In the genomic region with DNA sequence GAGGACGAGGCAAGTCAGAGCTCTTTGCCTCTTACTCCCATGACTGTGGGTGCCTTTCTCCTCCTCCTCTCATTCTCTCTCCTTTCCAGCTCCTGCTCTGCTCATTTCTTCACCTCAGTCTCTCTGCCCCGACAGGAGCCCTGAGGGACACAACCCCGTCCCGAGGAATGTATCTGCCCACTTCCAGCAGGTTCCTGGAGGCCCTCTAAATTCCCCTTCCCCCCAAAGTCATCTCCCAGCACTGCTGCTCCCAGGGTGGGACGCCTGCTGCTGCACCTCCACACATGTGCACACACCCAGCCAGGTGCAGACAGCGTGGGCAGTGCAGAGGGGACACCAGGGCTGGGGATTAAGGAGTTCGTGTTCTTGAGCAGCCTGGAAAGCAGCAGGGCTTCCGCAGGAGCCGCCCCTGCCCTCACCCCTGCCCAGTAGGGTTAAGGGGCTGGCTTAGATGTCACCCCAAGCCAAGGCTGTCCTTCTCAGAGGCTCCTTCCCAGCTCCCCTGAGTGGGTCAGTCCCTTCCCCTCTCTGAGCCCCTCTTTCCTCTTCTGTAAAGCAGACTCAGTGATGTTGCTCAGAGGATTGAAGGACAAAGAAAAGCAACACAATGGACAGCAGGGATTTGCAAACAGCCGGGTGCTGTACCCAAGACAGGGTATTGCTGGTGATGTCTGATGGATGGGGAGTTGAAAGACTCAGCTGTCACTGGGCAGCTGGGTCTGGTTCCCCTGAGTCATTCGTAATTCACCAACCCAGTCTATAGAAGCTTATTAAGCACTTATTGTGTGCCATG, we compare ENCODE assay signal across 32 cellular contexts.
A peak's percentile ranks its signal among the peaks of the same experiment; 100 is the strongest.
DNase-seq lines count a peak whose midpoint lies in the region; ATAC-seq and TF ChIP-seq lines count a peak whose summit lies in the region.
"Had no signal": no experiment of that assay in that cellular context is flagged by ENCODE, and none has a peak within 500 bp of the region (broad histone marks: within the 10 kb centered on the region; RNA-seq: fewer than 3 reads in every experiment).

No MANE protein-coding gene starts in this region.

- H3K27ac ChIP-seq in foreskin keratinocyte, result no peak overlapping the region
- H3K27ac ChIP-seq: 22Rv1, ascending aorta, esophagus squamous epithelium, HL-60, upper lobe of left lung had no signal

- peaks cover 8% of the 10 kb centered on the region for H3K4me1 Mint-ChIP-seq in stimulated activated effector memory CD8-positive, alpha-beta T cell treated with anti-CD3 and anti-CD28 coated beads, Interleukin-12 subunit alpha, Interleukin-12 subunit beta, amount 100 ng/mL, for 72 hours

- ATAC-seq in stimulated activated effector memory CD8-positive, alpha-beta T cell treated with anti-CD3 and anti-CD28 coated beads, Interleukin-12 subunit alpha, Interleukin-12 subunit beta, amount 100 ng/mL, for 72 hours, result no peak
- no peak for ATAC-seq in foreskin keratinocyte
- ATAC-seq: activated CD8-positive, alpha-beta T cell treated with anti-CD3 and anti-CD28 coated beads for 36 hours; naive thymus-derived CD8-positive, alpha-beta T cell; stimulated activated naive B cell treated with anti-CD40 and anti-IgM and Interleukin-4, amounts not matched to agents 10 μg/mL and 1 μg/mL and 100 μg/mL, for 72 hours had no signal

- peaks cover 6% of the 10 kb centered on the region for H3K27me3 ChIP-seq in foreskin keratinocyte
- H3K27me3 ChIP-seq: ascending aorta, MG63, upper lobe of left lung had no signal

- peak; percentile 25 for DNase-seq in NCI-H82 (lab: John Stamatoyannopoulos, UW)
- no peak for DNase-seq in NCI-H82 treated with DMSO at 0.1 percent for 48 hours (lab: John Stamatoyannopoulos, UW; ENCODE audit: unreplicated experiment)
- peak; percentile 73 for DNase-seq in RPMI7951 (ENCODE audit: low read depth)
- peak; percentile 65 for DNase-seq in mesenteric fat pad (ENCODE audit: low spot score)
- DNase-seq in stimulated activated effector memory CD8-positive, alpha-beta T cell treated with anti-CD3 and anti-CD28 coated beads, Interleukin-12 subunit alpha, Interleukin-12 subunit beta, amount 100 ng/mL, for 72 hours (ENCODE audit: low spot score in 2 of 2), result no peak
- no peak for DNase-seq in amygdala (lab: John Stamatoyannopoulos, UW)
- no peak for DNase-seq in SKM-1 treated with dmso at 0.1 percent for 144 hours (lab: John Stamatoyannopoulos, UW; ENCODE audit: unreplicated experiment)
- no peak for DNase-seq in foreskin keratinocyte
- DNase-seq: activated CD8-positive, alpha-beta T cell treated with anti-CD3 and anti-CD28 coated beads for 36 hours; Calu3; caudate nucleus; CD4-positive, CD25-positive, alpha-beta regulatory T cell; DMS79 treated with DMSO at 0.1 percent for 48 hours; esophagus squamous epithelium; GF-D8; KBM-7; MG63; midbrain; naive thymus-derived CD8-positive, alpha-beta T cell; NCI-H1417 treated with DMSO at 0.1 percent for 48 hours; NCI-H2081; NCI-H2227 treated with DMSO at 0.1 percent for 48 hours; NCI-H526; Right ventricle myocardium superior; stimulated activated naive B cell treated with anti-CD40 and anti-IgM and Interleukin-4, amounts not matched to agents 10 μg/mL and 1 μg/mL and 100 μg/mL, for 72 hours; substantia nigra; upper lobe of left lung had no signal

- no peaks in the 10 kb centered on the region for H3K9me3 Mint-ChIP-seq in stimulated activated effector memory CD8-positive, alpha-beta T cell treated with anti-CD3 and anti-CD28 coated beads, Interleukin-12 subunit alpha, Interleukin-12 subunit beta, amount 100 ng/mL, for 72 hours
- H3K9me3 Mint-ChIP-seq: activated CD8-positive, alpha-beta T cell treated with anti-CD3 and anti-CD28 coated beads for 36 hours; dendritic cell treated with granulocyte-macrophage colony-stimulating factor and Interleukin-4, amounts not matched to agents 40 ng/mL and 50 ng/mL, for 4 days; naive thymus-derived CD8-positive, alpha-beta T cell; stimulated activated naive B cell treated with anti-CD40 and anti-IgM and Interleukin-4, amounts not matched to agents 10 μg/mL and 1 μg/mL and 100 μg/mL, for 72 hours had no signal

- no peak overlapping the region for H3K4me3 Mint-ChIP-seq in stimulated activated effector memory CD8-positive, alpha-beta T cell treated with anti-CD3 and anti-CD28 coated beads, Interleukin-12 subunit alpha, Interleukin-12 subunit beta, amount 100 ng/mL, for 72 hours
- H3K4me3 Mint-ChIP-seq: activated CD8-positive, alpha-beta T cell treated with anti-CD3 and anti-CD28 coated beads for 36 hours; activated naive CD8-positive, alpha-beta T cell; CD4-positive, CD25-positive, alpha-beta regulatory T cell; dendritic cell treated with granulocyte-macrophage colony-stimulating factor and Interleukin-4, amounts not matched to agents 40 ng/mL and 50 ng/mL, for 4 days; naive thymus-derived CD8-positive, alpha-beta T cell; stimulated activated naive B cell treated with anti-CD40 and anti-IgM and Interleukin-4, amounts not matched to agents 10 μg/mL and 1 μg/mL and 100 μg/mL, for 72 hours had no signal

- H3K4me1 ChIP-seq in foreskin keratinocyte, result peaks cover 12% of the 10 kb centered on the region
- H3K4me1 ChIP-seq: ascending aorta had no signal

- H3K36me3 Mint-ChIP-seq in stimulated activated effector memory CD8-positive, alpha-beta T cell treated with anti-CD3 and anti-CD28 coated beads, Interleukin-12 subunit alpha, Interleukin-12 subunit beta, amount 100 ng/mL, for 72 hours, result no peaks in the 10 kb centered on the region
- H3K36me3 Mint-ChIP-seq: activated naive CD8-positive, alpha-beta T cell; CD4-positive, CD25-positive, alpha-beta regulatory T cell; naive thymus-derived CD8-positive, alpha-beta T cell; stimulated activated naive B cell treated with anti-CD40 and anti-IgM and Interleukin-4, amounts not matched to agents 10 μg/mL and 1 μg/mL and 100 μg/mL, for 72 hours had no signal

- peak overlapping the region; percentile 32 for H3K27ac Mint-ChIP-seq in stimulated activated effector memory CD8-positive, alpha-beta T cell treated with anti-CD3 and anti-CD28 coated beads, Interleukin-12 subunit alpha, Interleukin-12 subunit beta, amount 100 ng/mL, for 72 hours
- H3K27ac Mint-ChIP-seq: activated CD8-positive, alpha-beta T cell treated with anti-CD3 and anti-CD28 coated beads for 36 hours; activated naive CD8-positive, alpha-beta T cell; CD4-positive, CD25-positive, alpha-beta regulatory T cell; dendritic cell treated with granulocyte-macrophage colony-stimulating factor and Interleukin-4, amounts not matched to agents 40 ng/mL and 50 ng/mL, for 4 days; naive thymus-derived CD8-positive, alpha-beta T cell had no signal

- TF ChIP-seq CTCF in foreskin keratinocyte (conservative IDR thresholded peaks at IDR 0.05), result no peak

Comparison
In these comparisons a context has a peak if more than half of its experiments do, and no peak if none do; other contexts are left out.
1. DNase-seq: peak in NCI-H82 (single experiment), RPMI7951 (single experiment) and mesenteric fat pad (single experiment); none in NCI-H82 treated with DMSO at 0.1 percent for 48 hours (single experiment), stimulated activated effector memory CD8-positive, alpha-beta T cell treated with anti-CD3 and anti-CD28 coated beads, Interleukin-12 subunit alpha, Interleukin-12 subunit beta, amount 100 ng/mL, for 72 hours (0 of 2), amygdala (0 of 56), SKM-1 treated with dmso at 0.1 percent for 144 hours (single experiment) and foreskin keratinocyte (0 of 2).